In genomic region chr14:20624495-20625070, GRCh38 we compare ENCODE assay signal across 9 cellular contexts. TPM values are rescaled to one million over a fixed set of nuclear protein-coding genes. Genes with fewer than 3 reads are reported as not detected.
DNase-seq lines count a peak whose midpoint lies in the region; ATAC-seq, FAIRE-seq and TF ChIP-seq lines count a peak whose summit lies in the region.
"Had no signal": no experiment of that assay in that cellular context is flagged by ENCODE, and none has a peak within 500 bp of the region (broad histone marks: within the 10 kb centered on the region; RNA-seq: fewer than 3 reads in every experiment).

No MANE protein-coding gene starts in this region.

- peak overlapping the region; percentile 6; the same call in 1 of the 2 replicates for H3K9ac ChIP-seq in HUES48 (ENCODE audit: low read depth, low read length)

- peaks cover 50% of the 10 kb centered on the region for H3K27me3 Mint-ChIP-seq in WTC11 (ENCODE audit: low read depth)
- peaks cover 17% of the 10 kb centered on the region for H3K27me3 Mint-ChIP-seq in endothelial cell (ENCODE audit: unreplicated experiment)
- H3K27me3 Mint-ChIP-seq in mesothelial cell of epicardium (ENCODE audit: low read depth), result peaks cover 68% of the 10 kb centered on the region
- peaks cover 81% of the 10 kb centered on the region for H3K27me3 Mint-ChIP-seq in type B pancreatic cell

- ATAC-seq in WTC11, result peak; percentile 53

- FAIRE-seq in GM12892 (lab: Jason Lieb, UNC), result peak; percentile 85

- peak overlapping the region; percentile 65 for H3K27ac ChIP-seq in HUES48 (ENCODE audit: low read depth, low read length)

- no peak for TF ChIP-seq CTCF in WTC11 (IDR thresholded peaks at IDR 0.05)
- TF ChIP-seq CTCF in endothelial cell (IDR thresholded peaks at IDR 0.05; ENCODE audit: unreplicated experiment), result no peak
- TF ChIP-seq CTCF in mesothelial cell of epicardium (IDR thresholded peaks at IDR 0.05; ENCODE audit: unreplicated experiment), result no peak
- no peak for TF ChIP-seq CTCF in type B pancreatic cell (conservative IDR thresholded peaks at IDR 0.05)

- H3K4me3 Mint-ChIP-seq in WTC11 (peak overlapping the region; percentile 93), endothelial cell (ENCODE audit: unreplicated experiment) (peak overlapping the region; percentile 85), mesothelial cell of epicardium (peak overlapping the region; percentile 58), type B pancreatic cell (peak overlapping the region; percentile 89)

- H3K36me3 ChIP-seq in HUES48 (ENCODE audit: control insufficient read depth, insufficient read depth, low read length), result no peaks in the 10 kb centered on the region

- peaks cover 38% of the 10 kb centered on the region for H3K4me1 Mint-ChIP-seq in WTC11
- H3K4me1 Mint-ChIP-seq in endothelial cell (ENCODE audit: unreplicated experiment), result peaks cover 57% of the 10 kb centered on the region
- peaks cover 45% of the 10 kb centered on the region for H3K4me1 Mint-ChIP-seq in mesothelial cell of epicardium
- H3K4me1 Mint-ChIP-seq in type B pancreatic cell (ENCODE audit: unreplicated experiment), result peaks cover 27% of the 10 kb centered on the region

- CTCF ChIA-PET in WTC11 (lab: Charles Lee), result no interaction called here

- no peak for DNase-seq in GM12892 (ENCODE audit: insufficient read length)
- peak; percentile 76 for DNase-seq in WTC11 (ENCODE audit: low spot score)
- DNase-seq in endothelial cell (ENCODE audit: low spot score), result peak; percentile 22
- DNase-seq in mesothelial cell of epicardium (ENCODE audit: low spot score in 2 of 2, unreplicated experiment in 2 of 2), result no peak
- DNase-seq in type B pancreatic cell (ENCODE audit: extremely low spot score, unreplicated experiment), result peak; percentile 69
- DNase-seq in GM19238 (ENCODE audit: insufficient read length, low spot score), result no peak
- DNase-seq in putamen (ENCODE audit: low spot score), result no peak

- peak overlapping the region; percentile 84 for H3K27ac Mint-ChIP-seq in WTC11
- peak overlapping the region; percentile 76 for H3K27ac Mint-ChIP-seq in endothelial cell (ENCODE audit: unreplicated experiment)
- no peak overlapping the region for H3K27ac Mint-ChIP-seq in mesothelial cell of epicardium
- H3K27ac Mint-ChIP-seq in type B pancreatic cell, result peak overlapping the region; percentile 97

- peak overlapping the region; percentile 87 for H3K4me3 ChIP-seq in HUES48 (ENCODE audit: low read depth, low read length)

- TF ChIP-seq POLR2A in GM12892 (IDR thresholded peaks at IDR 0.05; ENCODE audit: low read depth, low read length), result no peak

- H3K9me3 Mint-ChIP-seq in WTC11, result no peaks in the 10 kb centered on the region
- no peaks in the 10 kb centered on the region for H3K9me3 Mint-ChIP-seq in endothelial cell (ENCODE audit: unreplicated experiment)
- no peaks in the 10 kb centered on the region for H3K9me3 Mint-ChIP-seq in mesothelial cell of epicardium
- no peaks in the 10 kb centered on the region for H3K9me3 Mint-ChIP-seq in type B pancreatic cell

- peaks cover 19% of the 10 kb centered on the region for H3K4me1 ChIP-seq in HUES48 (ENCODE audit: control insufficient read depth, insufficient read depth, low read length)

- H3K9me3 ChIP-seq in HUES48 (ENCODE audit: control insufficient read depth, insufficient read depth, low read length), result no peaks in the 10 kb centered on the region

- H3K36me3 Mint-ChIP-seq in WTC11 (no peaks in the 10 kb centered on the region), endothelial cell (ENCODE audit: low read depth, unreplicated experiment) (peaks cover 4% of the 10 kb centered on the region), mesothelial cell of epicardium (no peaks in the 10 kb centered on the region), type B pancreatic cell (peaks cover 3% of the 10 kb centered on the region)

- POLR2A ChIA-PET in WTC11 (lab: Charles Lee), result interaction anchor here (0.9 kb wide), 1 partner anchor 281 kb away, joined by 3 read pairs; the partner anchor contains the start of gene PARP2

- peaks cover 39% of the 10 kb centered on the region for H3K27me3 ChIP-seq in HUES48 (ENCODE audit: control insufficient read depth, insufficient read depth, low read length)

TF ChIP-seq in WTC11, 78 proteins besides CTCF, POLR2A, EP300 and RAD21:
- TF ChIP-seq CDX4 (CRISPR knock-in tag; IDR thresholded peaks at IDR 0.05; ENCODE audit: borderline replicate concordance) (no peak), TEAD1 (CRISPR knock-in tag; IDR thresholded peaks at IDR 0.05) (0 out of 2 replicates have a peak, but pooled peaks have one; percentile 23), MXD4 (CRISPR knock-in tag; IDR thresholded peaks at IDR 0.05; ENCODE audit: borderline replicate concordance) (no peak), ZNF512 (CRISPR knock-in tag; IDR thresholded peaks at IDR 0.05; ENCODE audit: borderline replicate concordance) (peak; percentile 99)
TF ChIP-seq in WTC11: peak in this region for 2.

RNA-seq across cellular contexts. Expression of gene OR6S1, which starts 16.9 kb away (rescaled TPM):
- polyA plus RNA-seq in GM12892 (2012; ENCODE audit: missing spikeins), result not detected
- total RNA-seq in WTC11 (2021), result not detected in 3 replicates
- total RNA-seq in endothelial cell (ENCODE audit: unreplicated experiment), result not detected
- total RNA-seq in mesothelial cell of epicardium, result not detected in 3 replicates
- total RNA-seq in type B pancreatic cell (ENCODE audit: low replicate concordance), result not detected in 2 replicates
- polyA plus RNA-seq: thymus had no signal

RNA-seq across cellular contexts. Expression of gene RNASE12, which starts 33.4 kb away (rescaled TPM):
- not detected for polyA plus RNA-seq in GM12892 (2012; ENCODE audit: missing spikeins)
- total RNA-seq in WTC11 (2021), result not detected in 3 replicates
- total RNA-seq in endothelial cell (ENCODE audit: unreplicated experiment), result not detected
- total RNA-seq in mesothelial cell of epicardium, result not detected in 3 replicates
- not detected in 2 replicates for total RNA-seq in type B pancreatic cell (ENCODE audit: low replicate concordance)
- polyA plus RNA-seq: thymus had no signal

RNA-seq across cellular contexts. Expression of gene RNASE11, which starts 36.8 kb away (rescaled TPM):
- polyA plus RNA-seq in GM12892 (2012; ENCODE audit: missing spikeins), result not detected
- not detected in 3 replicates for total RNA-seq in WTC11 (2021)
- total RNA-seq in endothelial cell (ENCODE audit: unreplicated experiment), result 0.31 TPM
- total RNA-seq in mesothelial cell of epicardium, result not detected in 3 replicates
- not detected in 2 replicates for total RNA-seq in type B pancreatic cell (ENCODE audit: low replicate concordance)

RNA-seq across cellular contexts. Expression of gene RNASE4, which starts 59.8 kb away (rescaled TPM):
- polyA plus RNA-seq in GM12892 (2012; ENCODE audit: missing spikeins), result 1.8 TPM
- 1.0 to 2.8 TPM (median 2.4 TPM) in 3 replicates for total RNA-seq in WTC11 (2021)
- total RNA-seq in endothelial cell (ENCODE audit: unreplicated experiment), result 1.0 TPM
- 4.6 to 6.2 TPM (median 5.3 TPM) in 3 replicates for total RNA-seq in mesothelial cell of epicardium
- 10.5 and 19.3 TPM in 2 replicates for total RNA-seq in type B pancreatic cell (ENCODE audit: low replicate concordance)

Comparison
In these comparisons a context has a peak if more than half of its experiments do, and no peak if none do; other contexts are left out.
1. DNase-seq: peak in WTC11 (single experiment), endothelial cell (single experiment) and type B pancreatic cell (single experiment); none in GM12892 (single experiment), mesothelial cell of epicardium (0 of 2), GM19238 (single experiment) and putamen (single experiment).
2. Peak in every context shown above with its lines, with median percentiles within 50 percentile points of each other: H3K4me3 Mint-ChIP-seq.